In genomic region chr15:57540736-57541135, GRCh38 we compare ENCODE assay signal across 13 cellular contexts. TPM values are rescaled to one million over a fixed set of nuclear protein-coding genes. Genes with fewer than 3 reads are reported as not detected.
DNase-seq lines count a peak whose midpoint lies in the region; ATAC-seq, FAIRE-seq and TF ChIP-seq lines count a peak whose summit lies in the region.
"Had no signal": no experiment of that assay in that cellular context is flagged by ENCODE, and none has a peak within 500 bp of the region (broad histone marks: within the 10 kb centered on the region; RNA-seq: fewer than 3 reads in every experiment).

No MANE protein-coding gene starts in this region.

- H3K4me2 ChIP-seq in IMR-90 (ENCODE audit: low read depth, low read length) (no peak overlapping the region), Karpas-422 (ENCODE audit: low read depth, low read length, poor library complexity, severe bottlenecking) (no peak overlapping the region), OCI-LY7 (ENCODE audit: low read length) (no peak overlapping the region)

- no peak overlapping the region for H3K4ac ChIP-seq in IMR-90 (ENCODE audit: low read depth, low read length)

- 0 out of 2 replicates have a peak overlapping the region, but pooled peaks have one; percentile 21 for H2AK5ac ChIP-seq in IMR-90 (ENCODE audit: low read depth, low read length)

- no peak overlapping the region for H3K27ac ChIP-seq in IMR-90 (ENCODE audit: insufficient read depth, low read length)
- no peak overlapping the region for H3K27ac ChIP-seq in Karpas-422 (ENCODE audit: low read length)
- no peak overlapping the region for H3K27ac ChIP-seq in OCI-LY7 (ENCODE audit: low read depth, low read length, poor library complexity, severe bottlenecking)

- H3K4me3 ChIP-seq in IMR-90 (ENCODE audit: insufficient read depth, low read depth, low read length) (no peak overlapping the region), Karpas-422 (ENCODE audit: low read length) (no peak overlapping the region), OCI-LY7 (ENCODE audit: low read depth, low read length, poor library complexity, severe bottlenecking) (no peak overlapping the region)

- POLR2A ChIA-PET in IMR-90 (lab: Charles Lee; ENCODE audit: unreplicated experiment) (no interaction called here), OCI-LY7 (lab: Charles Lee) (no interaction called here)

- CTCF ChIA-PET in IMR-90 (lab: Yijun Ruan, JAX) = interaction anchor here (2.3 kb wide), 1 partner anchor 200 kb away, joined by 14 read pairs; no protein-coding TSS in a partner anchor
- CTCF ChIA-PET in OCI-LY7 (lab: Charles Lee; ENCODE audit: unreplicated experiment) = no interaction called here

- no peak overlapping the region for H3K56ac ChIP-seq in IMR-90 (ENCODE audit: extremely low read depth, insufficient read depth, low read length)

- H3K9ac ChIP-seq in IMR-90 (ENCODE audit: low read depth, low read length) (no peak overlapping the region), Karpas-422 (ENCODE audit: low read length) (no peak overlapping the region)

- DNase-seq in GM13976 (ENCODE audit: low spot score) (peak; percentile 71), IMR-90 (no peak), RCC 7860 (ENCODE audit: low spot score) (no peak), Karpas-422 (no peak), activated gamma-delta T cell (lab: John Stamatoyannopoulos, UW) (no peak), OCI-LY7 (ENCODE audit: low spot score) (no peak)
- DNase-seq: CD8-positive, alpha-beta memory T cell; erythroblast; KG1; NCI-H187 treated with DMSO at 0.1 percent for 48 hours; retina had no signal

- no peak overlapping the region for H4K91ac ChIP-seq in IMR-90 (ENCODE audit: insufficient read depth, low read depth, low read length)

- no peak overlapping the region for H2BK120ac ChIP-seq in IMR-90 (ENCODE audit: low read depth, low read length)

- WGBS in IMR-90 (ENCODE audit: extremely low coverage in 2 of 2, insufficient read length in 1 of 2), 2 experiments = 92% methylated on average over 5 of the region's 11 CpGs; no CpG with 5 or more reads in 1 of the 2 experiments

- no peaks in the 10 kb centered on the region for H3K9me2 ChIP-seq in Karpas-422 (replicated peaks; ENCODE audit: insufficient read depth, low read length)
- H3K9me2 ChIP-seq in OCI-LY7 (ENCODE audit: insufficient read depth, low read length) = no peaks in the 10 kb centered on the region

- H3K18ac ChIP-seq in IMR-90 (ENCODE audit: low read depth, low read length) = no peak overlapping the region

- no peak for TF ChIP-seq CTCF in GM13976 (IDR thresholded peaks at IDR 0.05; ENCODE audit: borderline replicate concordance, control extremely low read depth, extremely low read depth, insufficient read depth, missing control alignments)
- no peak for TF ChIP-seq CTCF in IMR-90 (conservative IDR thresholded peaks at IDR 0.05; ENCODE audit: low read depth, low read length)
- no peak for TF ChIP-seq CTCF in OCI-LY7 (conservative IDR thresholded peaks at IDR 0.05; ENCODE audit: low read length)

- in situ Hi-C loops in GM13976 (cut with MboI; ENCODE audit: low sequenced_read_pairs, unreplicated experiment) = loop anchor here (25.0 kb wide), 1 partner anchor 1053 kb away; no protein-coding TSS in a partner anchor
- in situ Hi-C loops in IMR-90 (cut with MboI; ENCODE audit: low sequenced_read_pairs) = loop anchor here (25.0 kb wide), 2 partner anchors 628 to 728 kb away; partner anchors contain the start of gene TCF12

- no peak overlapping the region for H2AFZ ChIP-seq in IMR-90 (replicated peaks; ENCODE audit: low read length, poor library complexity)
- no peak overlapping the region for H2AFZ ChIP-seq in Karpas-422 (ENCODE audit: low read length)
- H2AFZ ChIP-seq in OCI-LY7 (ENCODE audit: low read length) = no peak overlapping the region

- H3K23ac ChIP-seq in IMR-90 (ENCODE audit: low read depth, low read length) = no peak overlapping the region

- no peak overlapping the region for H2BK15ac ChIP-seq in IMR-90 (ENCODE audit: low read depth, low read length)

- H4K8ac ChIP-seq in IMR-90 (ENCODE audit: low read depth in 2 of 2, low read length in 2 of 2) = no peak overlapping the region

- H3K79me1 ChIP-seq in IMR-90 (ENCODE audit: low read depth in 1 of 2, low read length in 2 of 2) = no peaks in the 10 kb centered on the region

- ATAC-seq in GM18873 (IDR thresholded peaks at IDR 0.05; ENCODE audit: low FRiP score, unreplicated experiment) (peak; percentile 87), HG02623 (IDR thresholded peaks at IDR 0.05; ENCODE audit: unreplicated experiment) (peak; percentile 82), IMR-90 (ENCODE audit: low read depth) (no peak)

- no peak for FAIRE-seq in RCC 7860 (lab: Jason Lieb, UNC)

- H3K9me1 ChIP-seq in IMR-90 (ENCODE audit: insufficient read depth, low read length) = no peaks in the 10 kb centered on the region

- H4K20me1 ChIP-seq in IMR-90 (ENCODE audit: insufficient read depth, low read length) (no peaks in the 10 kb centered on the region), Karpas-422 (ENCODE audit: insufficient read depth, low read depth, low read length) (no peaks in the 10 kb centered on the region), OCI-LY7 (ENCODE audit: insufficient read depth, low read length) (no peaks in the 10 kb centered on the region)

- no peak overlapping the region for H2BK5ac ChIP-seq in IMR-90 (ENCODE audit: low read depth, low read length, poor library complexity, severe bottlenecking)

- no peak for TF ChIP-seq RAD21 in IMR-90 (IDR thresholded peaks at IDR 0.05; ENCODE audit: low read length)

- H3K79me2 ChIP-seq in Karpas-422 (ENCODE audit: low read length) (no peaks in the 10 kb centered on the region), OCI-LY7 (ENCODE audit: insufficient read depth, low read depth, low read length) (no peaks in the 10 kb centered on the region)

- no peak overlapping the region for H2BK20ac ChIP-seq in IMR-90 (ENCODE audit: low read depth, low read length)

- H3K4me1 ChIP-seq in IMR-90 (ENCODE audit: control insufficient read depth, insufficient read depth, low read length) (no peaks in the 10 kb centered on the region), Karpas-422 (ENCODE audit: low read length) (no peaks in the 10 kb centered on the region), OCI-LY7 (ENCODE audit: insufficient read depth, low read length, poor library complexity, severe bottlenecking) (no peaks in the 10 kb centered on the region)

- no peak overlapping the region for H3K14ac ChIP-seq in IMR-90 (replicated peaks; ENCODE audit: low read depth, low read length)

- no peak overlapping the region for H2AK9ac ChIP-seq in IMR-90 (replicated peaks; ENCODE audit: low read depth, low read length, poor library complexity)

- H3K9me3 ChIP-seq in IMR-90 (ENCODE audit: control insufficient read depth, insufficient read depth, low read length) = no peaks in the 10 kb centered on the region
- H3K9me3 ChIP-seq in Karpas-422 (ENCODE audit: low read length) = no peaks in the 10 kb centered on the region
- H3K9me3 ChIP-seq in OCI-LY7 (ENCODE audit: low read length) = no peaks in the 10 kb centered on the region

- no peak overlapping the region for H4K5ac ChIP-seq in IMR-90 (ENCODE audit: low read depth, low read length)

- no TSS peak for BruUV-seq in IMR-90 (replicated peaks; lab: Mats Ljungman, UMichigan)
- BruUV-seq in OCI-LY7 (replicated peaks; lab: Mats Ljungman, UMichigan) = no TSS peak

- H3K27me3 ChIP-seq in IMR-90 (ENCODE audit: control insufficient read depth, insufficient read depth, low read length) (peaks cover 30% of the 10 kb centered on the region), Karpas-422 (ENCODE audit: low read length) (no peaks in the 10 kb centered on the region)

- intact Hi-C loops in IMR-90 (cut with micrococcal nuclease) = no loop called here
- intact Hi-C loops in OCI-LY7 (cut with micrococcal nuclease; ENCODE audit: unreplicated experiment) = loop anchor here (5.0 kb wide), 1 partner anchor 198 kb away; no protein-coding TSS in a partner anchor

- H3K36me3 ChIP-seq in IMR-90 (ENCODE audit: control insufficient read depth, insufficient read depth, low read length) (no peaks in the 10 kb centered on the region), Karpas-422 (ENCODE audit: insufficient read depth, low read length) (no peaks in the 10 kb centered on the region), OCI-LY7 (ENCODE audit: insufficient read depth, low read length) (no peaks in the 10 kb centered on the region)

- TF ChIP-seq POLR2A in IMR-90 (IDR thresholded peaks at IDR 0.05; ENCODE audit: low read depth, low read length) = no peak

- dilution Hi-C loops in IMR-90 (cut with HindIII; ENCODE audit: low sequenced_read_pairs, unreplicated experiment) = loop anchor here (25.0 kb wide), 1 partner anchor 203 kb away; no protein-coding TSS in a partner anchor

TF ChIP-seq in IMR-90, 13 proteins besides CTCF, POLR2A, EP300 and RAD21:
- TF ChIP-seq CEBPB (IDR thresholded peaks at IDR 0.05; ENCODE audit: low read depth, low read length) (no peak), RFX5 (IDR thresholded peaks at IDR 0.05; ENCODE audit: low read depth, low read length) (no peak), MXI1 (IDR thresholded peaks at IDR 0.05; ENCODE audit: borderline replicate concordance, low read depth, low read length) (no peak), NFE2L2 (IDR thresholded peaks at IDR 0.05; ENCODE audit: low read depth, low read length) (no peak), FOS (IDR thresholded peaks at IDR 0.05; ENCODE audit: low read depth, low read length) (no peak), CHD1 (IDR thresholded peaks at IDR 0.05; ENCODE audit: low read depth, low read length) (no peak), RCOR1 (IDR thresholded peaks at IDR 0.05; ENCODE audit: insufficient replicate concordance, low read length) (no peak), SMC3 (IDR thresholded peaks at IDR 0.05; ENCODE audit: low read depth, low read length) (no peak)
TF ChIP-seq in IMR-90: peak in this region for 0.

RNA-seq across cellular contexts. Expression of gene MYZAP, which starts 51.0 kb away (rescaled TPM):
- total RNA-seq in IMR-90 (2012; rRNA removed) (not detected in 2 replicates), OCI-LY7 (2022) (not detected in 2 replicates)
- not detected in 2 replicates for polyA plus RNA-seq in IMR-90 (2012; rRNA removed)
- polyA plus RNA-seq in IMR-90 (2012; cell fraction: cytosol; rRNA removed) = not detected in 2 replicates
- not detected in 2 replicates for polyA plus RNA-seq in IMR-90 (2012; cell fraction: nucleus; rRNA removed; ENCODE audit: low replicate concordance)
- not detected in 2 replicates for total RNA-seq in Karpas-422 (2014; rRNA removed; shearing (Covaris generic); ENCODE audit: low replicate concordance)
- not detected in 2 replicates for total RNA-seq in OCI-LY7 (2014; rRNA removed; shearing (Covaris generic))
- total RNA-seq: CD8-positive, alpha-beta memory T cell had no signal
- polyA plus RNA-seq: CD8-positive, alpha-beta memory T cell had no signal
